Comparison of ENCODE assay signal across 1 cellular context in the genomic region with DNA sequence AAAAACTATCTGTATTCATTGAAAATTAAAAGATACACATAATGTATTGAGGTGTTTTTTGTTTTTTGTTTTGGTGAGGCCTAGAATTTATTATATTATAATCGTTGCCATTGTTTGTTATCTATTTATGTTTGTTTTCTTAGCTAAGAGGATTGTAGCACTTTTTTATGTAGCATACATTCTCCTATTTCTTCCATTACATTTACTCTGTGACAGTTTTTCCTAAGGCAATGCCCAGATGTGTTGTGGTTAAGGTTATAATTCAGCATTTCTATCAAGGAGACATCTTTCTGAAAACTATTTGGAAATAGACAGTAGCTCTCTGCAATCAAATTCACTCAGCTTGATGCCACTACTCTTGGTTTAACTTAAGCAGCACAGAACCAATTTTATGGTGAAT.
TF ChIP-seq lines count a peak whose summit lies in the region.

No MANE protein-coding gene starts in this region.

TF ChIP-seq in HEK293, 187 proteins besides CTCF, POLR2A, EP300 and RAD21 (continued from another document and continues in another):
- TF ChIP-seq, protein P1, sequence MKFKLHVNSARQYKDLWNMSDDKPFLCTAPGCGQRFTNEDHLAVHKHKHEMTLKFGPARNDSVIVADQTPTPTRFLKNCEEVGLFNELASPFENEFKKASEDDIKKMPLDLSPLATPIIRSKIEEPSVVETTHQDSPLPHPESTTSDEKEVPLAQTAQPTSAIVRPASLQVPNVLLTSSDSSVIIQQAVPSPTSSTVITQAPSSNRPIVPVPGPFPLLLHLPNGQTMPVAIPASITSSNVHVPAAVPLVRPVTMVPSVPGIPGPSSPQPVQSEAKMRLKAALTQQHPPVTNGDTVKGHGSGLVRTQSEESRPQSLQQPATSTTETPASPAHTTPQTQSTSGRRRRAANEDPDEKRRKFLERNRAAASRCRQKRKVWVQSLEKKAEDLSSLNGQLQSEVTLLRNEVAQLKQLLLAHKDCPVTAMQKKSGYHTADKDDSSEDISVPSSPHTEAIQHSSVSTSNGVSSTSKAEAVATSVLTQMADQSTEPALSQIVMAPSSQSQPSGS (tag by site-specific recombination; IDR thresholded peaks at IDR 0.05; ENCODE audit: low read depth) = no peak
- TF ChIP-seq, protein P2, sequence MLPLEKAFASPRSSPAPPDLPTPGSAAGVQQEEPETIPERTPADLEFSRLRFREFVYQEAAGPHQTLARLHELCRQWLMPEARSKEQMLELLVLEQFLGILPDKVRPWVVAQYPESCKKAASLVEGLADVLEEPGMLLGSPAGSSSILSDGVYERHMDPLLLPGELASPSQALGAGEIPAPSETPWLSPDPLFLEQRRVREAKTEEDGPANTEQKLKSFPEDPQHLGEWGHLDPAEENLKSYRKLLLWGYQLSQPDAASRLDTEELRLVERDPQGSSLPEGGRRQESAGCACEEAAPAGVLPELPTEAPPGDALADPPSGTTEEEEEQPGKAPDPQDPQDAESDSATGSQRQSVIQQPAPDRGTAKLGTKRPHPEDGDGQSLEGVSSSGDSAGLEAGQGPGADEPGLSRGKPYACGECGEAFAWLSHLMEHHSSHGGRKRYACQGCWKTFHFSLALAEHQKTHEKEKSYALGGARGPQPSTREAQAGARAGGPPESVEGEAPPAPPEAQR (tag by site-specific recombination; IDR thresholded peaks at IDR 0.05) = no peak
- no peak for TF ChIP-seq ZNF785 (tag by site-specific recombination; IDR thresholded peaks at IDR 0.05)
- TF ChIP-seq ZBTB1 (tag by site-specific recombination; IDR thresholded peaks at IDR 0.05) = 0 out of 2 replicates have a peak, but pooled peaks have one; percentile 9
- TF ChIP-seq, protein P3, sequence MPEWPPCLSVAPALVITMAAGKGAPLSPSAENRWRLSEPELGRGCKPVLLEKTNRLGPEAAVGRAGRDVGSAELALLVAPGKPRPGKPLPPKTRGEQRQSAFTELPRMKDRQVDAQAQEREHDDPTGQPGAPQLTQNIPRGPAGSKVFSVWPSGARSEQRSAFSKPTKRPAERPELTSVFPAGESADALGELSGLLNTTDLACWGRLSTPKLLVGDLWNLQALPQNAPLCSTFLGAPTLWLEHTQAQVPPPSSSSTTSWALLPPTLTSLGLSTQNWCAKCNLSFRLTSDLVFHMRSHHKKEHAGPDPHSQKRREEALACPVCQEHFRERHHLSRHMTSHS (tag by site-specific recombination; IDR thresholded peaks at IDR 0.05) = no peak
- TF ChIP-seq, protein P4, sequence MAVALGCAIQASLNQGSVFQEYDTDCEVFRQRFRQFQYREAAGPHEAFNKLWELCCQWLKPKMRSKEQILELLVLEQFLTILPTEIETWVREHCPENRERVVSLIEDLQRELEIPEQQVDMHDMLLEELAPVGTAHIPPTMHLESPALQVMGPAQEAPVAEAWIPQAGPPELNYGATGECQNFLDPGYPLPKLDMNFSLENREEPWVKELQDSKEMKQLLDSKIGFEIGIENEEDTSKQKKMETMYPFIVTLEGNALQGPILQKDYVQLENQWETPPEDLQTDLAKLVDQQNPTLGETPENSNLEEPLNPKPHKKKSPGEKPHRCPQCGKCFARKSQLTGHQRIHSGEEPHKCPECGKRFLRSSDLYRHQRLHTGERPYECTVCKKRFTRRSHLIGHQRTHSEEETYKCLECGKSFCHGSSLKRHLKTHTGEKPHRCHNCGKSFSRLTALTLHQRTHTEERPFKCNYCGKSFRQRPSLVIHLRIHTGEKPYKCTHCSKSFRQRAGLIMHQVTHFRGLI (tag by site-specific recombination; IDR thresholded peaks at IDR 0.05) = no peak
- TF ChIP-seq HOXA7 (CRISPR knock-in tag; IDR thresholded peaks at IDR 0.05; ENCODE audit: borderline replicate concordance) = no peak
- no peak for TF ChIP-seq ZNF221 (tag by site-specific recombination; IDR thresholded peaks at IDR 0.05; ENCODE audit: borderline replicate concordance)
- peak; percentile 85; the same call in 1 of the 2 replicates for TF ChIP-seq OVOL3 (tag by site-specific recombination; IDR thresholded peaks at IDR 0.05)
- peak; percentile 65 for TF ChIP-seq ZNF843 (tag by site-specific recombination; IDR thresholded peaks at IDR 0.05)
- TF ChIP-seq SALL2 (tag by site-specific recombination; IDR thresholded peaks at IDR 0.05; ENCODE audit: borderline replicate concordance) = no peak
- no peak for TF ChIP-seq ZNF24 (tag by site-specific recombination; IDR thresholded peaks at IDR 0.05)
- TF ChIP-seq OSR2 (tag by site-specific recombination; IDR thresholded peaks at IDR 0.05) = peak; percentile 88
- no peak for TF ChIP-seq ZNF292 (tag by site-specific recombination; IDR thresholded peaks at IDR 0.05; ENCODE audit: borderline replicate concordance, low read depth)
- no peak for TF ChIP-seq ZNF37A (tag by site-specific recombination; IDR thresholded peaks at IDR 0.05)
- TF ChIP-seq, protein P5, sequence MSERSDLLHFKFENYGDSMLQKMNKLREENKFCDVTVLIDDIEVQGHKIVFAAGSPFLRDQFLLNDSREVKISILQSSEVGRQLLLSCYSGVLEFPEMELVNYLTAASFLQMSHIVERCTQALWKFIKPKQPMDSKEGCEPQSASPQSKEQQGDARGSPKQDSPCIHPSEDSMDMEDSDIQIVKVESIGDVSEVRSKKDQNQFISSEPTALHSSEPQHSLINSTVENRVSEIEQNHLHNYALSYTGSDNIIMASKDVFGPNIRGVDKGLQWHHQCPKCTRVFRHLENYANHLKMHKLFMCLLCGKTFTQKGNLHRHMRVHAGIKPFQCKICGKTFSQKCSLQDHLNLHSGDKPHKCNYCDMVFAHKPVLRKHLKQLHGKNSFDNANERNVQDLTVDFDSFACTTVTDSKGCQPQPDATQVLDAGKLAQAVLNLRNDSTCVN (tag by site-specific recombination; optimal IDR thresholded peaks at IDR 0.05) = no peak
- no peak for TF ChIP-seq ZNF558 (tag by site-specific recombination; IDR thresholded peaks at IDR 0.05)
- TF ChIP-seq ZNF629 (tag by site-specific recombination; IDR thresholded peaks at IDR 0.05) = no peak
- TF ChIP-seq IKZF3 (tag by site-specific recombination; IDR thresholded peaks at IDR 0.05) = 0 out of 2 replicates have a peak, but pooled peaks have one; percentile 32
- no peak for TF ChIP-seq ZNF335 (tag by site-specific recombination; conservative IDR thresholded peaks at IDR 0.05)
- TF ChIP-seq ZNF596 (tag by site-specific recombination; IDR thresholded peaks at IDR 0.05) = no peak
- no peak for TF ChIP-seq GLI4 (tag by site-specific recombination; IDR thresholded peaks at IDR 0.05)
- peak; percentile 80 for TF ChIP-seq FEZF1 (tag by site-specific recombination; IDR thresholded peaks at IDR 0.05)
- TF ChIP-seq ZNF514 (tag by site-specific recombination; IDR thresholded peaks at IDR 0.05) = no peak
- no peak for TF ChIP-seq ZNF530 (tag by site-specific recombination; IDR thresholded peaks at IDR 0.05; ENCODE audit: low read depth)
- TF ChIP-seq, protein P6, sequence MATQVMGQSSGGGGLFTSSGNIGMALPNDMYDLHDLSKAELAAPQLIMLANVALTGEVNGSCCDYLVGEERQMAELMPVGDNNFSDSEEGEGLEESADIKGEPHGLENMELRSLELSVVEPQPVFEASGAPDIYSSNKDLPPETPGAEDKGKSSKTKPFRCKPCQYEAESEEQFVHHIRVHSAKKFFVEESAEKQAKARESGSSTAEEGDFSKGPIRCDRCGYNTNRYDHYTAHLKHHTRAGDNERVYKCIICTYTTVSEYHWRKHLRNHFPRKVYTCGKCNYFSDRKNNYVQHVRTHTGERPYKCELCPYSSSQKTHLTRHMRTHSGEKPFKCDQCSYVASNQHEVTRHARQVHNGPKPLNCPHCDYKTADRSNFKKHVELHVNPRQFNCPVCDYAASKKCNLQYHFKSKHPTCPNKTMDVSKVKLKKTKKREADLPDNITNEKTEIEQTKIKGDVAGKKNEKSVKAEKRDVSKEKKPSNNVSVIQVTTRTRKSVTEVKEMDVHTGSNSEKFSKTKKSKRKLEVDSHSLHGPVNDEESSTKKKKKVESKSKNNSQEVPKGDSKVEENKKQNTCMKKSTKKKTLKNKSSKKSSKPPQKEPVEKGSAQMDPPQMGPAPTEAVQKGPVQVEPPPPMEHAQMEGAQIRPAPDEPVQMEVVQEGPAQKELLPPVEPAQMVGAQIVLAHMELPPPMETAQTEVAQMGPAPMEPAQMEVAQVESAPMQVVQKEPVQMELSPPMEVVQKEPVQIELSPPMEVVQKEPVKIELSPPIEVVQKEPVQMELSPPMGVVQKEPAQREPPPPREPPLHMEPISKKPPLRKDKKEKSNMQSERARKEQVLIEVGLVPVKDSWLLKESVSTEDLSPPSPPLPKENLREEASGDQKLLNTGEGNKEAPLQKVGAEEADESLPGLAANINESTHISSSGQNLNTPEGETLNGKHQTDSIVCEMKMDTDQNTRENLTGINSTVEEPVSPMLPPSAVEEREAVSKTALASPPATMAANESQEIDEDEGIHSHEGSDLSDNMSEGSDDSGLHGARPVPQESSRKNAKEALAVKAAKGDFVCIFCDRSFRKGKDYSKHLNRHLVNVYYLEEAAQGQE (tag by site-specific recombination; IDR thresholded peaks at IDR 0.05) = no peak
- TF ChIP-seq ZNF521 (tag by site-specific recombination; IDR thresholded peaks at IDR 0.05) = no peak
- TF ChIP-seq, protein P7, sequence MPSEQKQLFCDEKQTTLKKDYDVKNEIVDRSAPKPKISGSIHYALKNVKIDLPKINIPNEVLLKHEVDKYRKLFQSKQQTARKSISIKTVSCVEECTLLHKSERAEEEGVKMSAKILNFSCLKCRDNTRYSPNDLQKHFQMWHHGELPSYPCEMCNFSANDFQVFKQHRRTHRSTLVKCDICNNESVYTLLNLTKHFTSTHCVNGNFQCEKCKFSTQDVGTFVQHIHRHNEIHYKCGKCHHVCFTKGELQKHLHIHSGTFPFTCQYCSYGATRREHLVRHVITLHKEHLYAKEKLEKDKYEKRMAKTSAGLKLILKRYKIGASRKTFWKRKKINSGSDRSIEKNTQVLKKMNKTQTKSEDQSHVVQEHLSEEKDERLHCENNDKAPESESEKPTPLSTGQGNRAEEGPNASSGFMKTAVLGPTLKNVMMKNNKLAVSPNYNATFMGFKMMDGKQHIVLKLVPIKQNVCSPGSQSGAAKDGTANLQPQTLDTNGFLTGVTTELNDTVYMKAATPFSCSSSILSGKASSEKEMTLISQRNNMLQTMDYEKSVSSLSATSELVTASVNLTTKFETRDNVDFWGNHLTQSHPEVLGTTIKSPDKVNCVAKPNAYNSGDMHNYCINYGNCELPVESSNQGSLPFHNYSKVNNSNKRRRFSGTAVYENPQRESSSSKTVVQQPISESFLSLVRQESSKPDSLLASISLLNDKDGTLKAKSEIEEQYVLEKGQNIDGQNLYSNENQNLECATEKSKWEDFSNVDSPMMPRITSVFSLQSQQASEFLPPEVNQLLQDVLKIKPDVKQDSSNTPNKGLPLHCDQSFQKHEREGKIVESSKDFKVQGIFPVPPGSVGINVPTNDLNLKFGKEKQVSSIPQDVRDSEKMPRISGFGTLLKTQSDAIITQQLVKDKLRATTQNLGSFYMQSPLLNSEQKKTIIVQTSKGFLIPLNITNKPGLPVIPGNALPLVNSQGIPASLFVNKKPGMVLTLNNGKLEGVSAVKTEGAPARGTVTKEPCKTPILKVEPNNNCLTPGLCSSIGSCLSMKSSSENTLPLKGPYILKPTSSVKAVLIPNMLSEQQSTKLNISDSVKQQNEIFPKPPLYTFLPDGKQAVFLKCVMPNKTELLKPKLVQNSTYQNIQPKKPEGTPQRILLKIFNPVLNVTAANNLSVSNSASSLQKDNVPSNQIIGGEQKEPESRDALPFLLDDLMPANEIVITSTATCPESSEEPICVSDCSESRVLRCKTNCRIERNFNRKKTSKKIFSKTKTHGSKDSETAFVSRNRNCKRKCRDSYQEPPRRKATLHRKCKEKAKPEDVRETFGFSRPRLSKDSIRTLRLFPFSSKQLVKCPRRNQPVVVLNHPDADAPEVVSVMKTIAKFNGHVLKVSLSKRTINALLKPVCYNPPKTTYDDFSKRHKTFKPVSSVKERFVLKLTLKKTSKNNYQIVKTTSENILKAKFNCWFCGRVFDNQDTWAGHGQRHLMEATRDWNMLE (tag by site-specific recombination; conservative IDR thresholded peaks at IDR 0.05; ENCODE audit: low read depth) = no peak
- TF ChIP-seq, protein P8, sequence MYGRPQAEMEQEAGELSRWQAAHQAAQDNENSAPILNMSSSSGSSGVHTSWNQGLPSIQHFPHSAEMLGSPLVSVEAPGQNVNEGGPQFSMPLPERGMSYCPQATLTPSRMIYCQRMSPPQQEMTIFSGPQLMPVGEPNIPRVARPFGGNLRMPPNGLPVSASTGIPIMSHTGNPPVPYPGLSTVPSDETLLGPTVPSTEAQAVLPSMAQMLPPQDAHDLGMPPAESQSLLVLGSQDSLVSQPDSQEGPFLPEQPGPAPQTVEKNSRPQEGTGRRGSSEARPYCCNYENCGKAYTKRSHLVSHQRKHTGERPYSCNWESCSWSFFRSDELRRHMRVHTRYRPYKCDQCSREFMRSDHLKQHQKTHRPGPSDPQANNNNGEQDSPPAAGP (tag by site-specific recombination; IDR thresholded peaks at IDR 0.05) = no peak
- no peak for TF ChIP-seq ZNF571 (tag by site-specific recombination; IDR thresholded peaks at IDR 0.05)
- TF ChIP-seq, protein P9, sequence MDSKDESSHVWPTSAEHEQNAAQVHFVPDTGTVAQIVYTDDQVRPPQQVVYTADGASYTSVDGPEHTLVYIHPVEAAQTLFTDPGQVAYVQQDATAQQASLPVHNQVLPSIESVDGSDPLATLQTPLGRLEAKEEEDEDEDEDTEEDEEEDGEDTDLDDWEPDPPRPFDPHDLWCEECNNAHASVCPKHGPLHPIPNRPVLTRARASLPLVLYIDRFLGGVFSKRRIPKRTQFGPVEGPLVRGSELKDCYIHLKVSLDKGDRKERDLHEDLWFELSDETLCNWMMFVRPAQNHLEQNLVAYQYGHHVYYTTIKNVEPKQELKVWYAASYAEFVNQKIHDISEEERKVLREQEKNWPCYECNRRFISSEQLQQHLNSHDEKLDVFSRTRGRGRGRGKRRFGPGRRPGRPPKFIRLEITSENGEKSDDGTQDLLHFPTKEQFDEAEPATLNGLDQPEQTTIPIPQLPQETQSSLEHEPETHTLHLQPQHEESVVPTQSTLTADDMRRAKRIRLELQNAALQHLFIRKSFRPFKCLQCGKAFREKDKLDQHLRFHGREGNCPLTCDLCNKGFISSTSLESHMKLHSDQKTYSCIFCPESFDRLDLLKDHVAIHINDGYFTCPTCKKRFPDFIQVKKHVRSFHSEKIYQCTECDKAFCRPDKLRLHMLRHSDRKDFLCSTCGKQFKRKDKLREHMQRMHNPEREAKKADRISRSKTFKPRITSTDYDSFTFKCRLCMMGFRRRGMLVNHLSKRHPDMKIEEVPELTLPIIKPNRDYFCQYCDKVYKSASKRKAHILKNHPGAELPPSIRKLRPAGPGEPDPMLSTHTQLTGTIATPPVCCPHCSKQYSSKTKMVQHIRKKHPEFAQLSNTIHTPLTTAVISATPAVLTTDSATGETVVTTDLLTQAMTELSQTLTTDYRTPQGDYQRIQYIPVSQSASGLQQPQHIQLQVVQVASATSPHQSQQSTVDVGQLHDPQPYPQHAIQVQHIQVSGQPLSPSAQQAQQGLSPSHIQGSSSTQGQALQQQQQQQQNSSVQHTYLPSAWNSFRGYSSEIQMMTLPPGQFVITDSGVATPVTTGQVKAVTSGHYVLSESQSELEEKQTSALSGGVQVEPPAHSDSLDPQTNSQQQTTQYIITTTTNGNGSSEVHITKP (tag by site-specific recombination; IDR thresholded peaks at IDR 0.05) = no peak
- no peak for TF ChIP-seq KLF8 (tag by site-specific recombination; IDR thresholded peaks at IDR 0.05)
